Comparison of ENCODE assay signal across 8 cellular contexts in the genomic region with DNA sequence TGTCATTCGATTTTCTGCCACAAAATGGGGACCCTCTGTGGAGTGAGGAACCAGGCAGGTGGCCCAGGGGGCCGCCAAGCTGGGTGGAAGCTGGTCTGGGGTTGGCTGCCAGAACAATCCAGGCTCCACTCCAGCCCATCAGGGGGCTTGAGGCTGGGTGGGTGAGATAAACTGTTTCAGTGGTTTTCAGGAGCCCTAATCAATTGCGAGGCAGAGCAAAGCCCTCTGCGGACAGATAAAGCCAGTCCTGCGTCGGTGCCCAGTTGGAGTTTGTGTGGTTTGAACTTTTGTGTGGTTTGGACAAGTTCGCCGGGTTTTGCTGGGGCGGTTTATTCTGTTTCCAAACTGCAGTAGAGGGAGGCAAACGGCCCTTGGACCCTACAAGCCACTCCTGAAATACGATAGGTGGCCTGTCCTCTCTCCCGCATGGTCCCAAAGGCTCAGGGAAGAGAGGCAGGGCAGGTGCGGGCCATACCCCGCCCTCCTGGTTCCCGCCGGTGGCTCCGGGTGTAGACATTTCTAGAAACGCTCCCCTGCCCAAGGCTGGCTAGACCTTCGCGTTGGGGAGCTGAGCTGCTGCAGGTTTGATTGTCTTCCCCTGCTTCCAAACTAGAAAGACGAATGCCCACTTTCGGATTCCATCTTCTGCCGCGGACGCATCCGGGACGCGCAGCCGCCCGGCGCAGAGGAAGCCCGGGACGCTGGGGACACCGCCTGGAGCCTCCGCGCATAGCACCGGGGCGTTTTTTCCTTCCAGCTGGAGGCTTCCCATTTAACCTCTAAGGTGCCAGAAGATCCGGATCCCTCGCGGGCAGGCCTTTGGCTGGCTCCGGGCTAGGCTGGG.
DNase-seq lines count a peak whose midpoint lies in the region; ATAC-seq and TF ChIP-seq lines count a peak whose summit lies in the region.

No MANE protein-coding gene starts in this region.

- H3K4me2 ChIP-seq in Loucy (ENCODE audit: low read depth, low read length, poor library complexity, severe bottlenecking): peak overlapping the region; percentile 67

- peak overlapping the region; percentile 25; the same call in 1 of the 2 replicates for H3K4me3 ChIP-seq in GM08714 (ENCODE audit: low read length)
- peak overlapping the region; percentile 70 for H3K4me3 ChIP-seq in Loucy (ENCODE audit: low read length, poor library complexity, severe bottlenecking)
- H3K4me3 ChIP-seq in aorta (ENCODE audit: low read length in 2 of 2): peak overlapping the region in 1 of 2 donors; percentile 75

- H3F3A ChIP-seq in Loucy (ENCODE audit: low read depth): no peaks in the 10 kb centered on the region

- no peaks in the 10 kb centered on the region for H3K79me2 ChIP-seq in Loucy (ENCODE audit: insufficient read depth, low read length)

- H4K20me1 ChIP-seq in Loucy (ENCODE audit: insufficient read depth, low read length, poor library complexity, severe bottlenecking): no peaks in the 10 kb centered on the region

- intact Hi-C loops in left cardiac atrium (cut with DNase I): loop anchor here in 1 of 2 donors (5.0 to 10.0 kb wide), 5 partner anchors 92 to 532 kb away; partner anchors contain the start of gene BCOR
- intact Hi-C loops in posterior vena cava (cut with DNase I): loop anchor here in 1 of 2 donors (5.0 to 10.0 kb wide), 2 partner anchors 112 to 169 kb away; partner anchors contain the start of gene BCOR
- intact Hi-C loops in aorta (cut with DNase I): loop anchor here (2.0 to 10.0 kb wide), 5 partner anchors 92 to 539 kb away; no protein-coding TSS in a partner anchor

- no peaks in the 10 kb centered on the region for H3K36me3 ChIP-seq in Loucy (ENCODE audit: insufficient read depth, low read length)
- H3K36me3 ChIP-seq in aorta (ENCODE audit: control insufficient read depth in 1 of 2, insufficient read depth in 2 of 2, low read length in 1 of 2): no peaks in the 10 kb centered on the region

- H3K27me3 ChIP-seq in Loucy (ENCODE audit: insufficient read depth, low read length, poor library complexity, severe bottlenecking) (no peaks in the 10 kb centered on the region), aorta (ENCODE audit: control insufficient read depth in 1 of 2, insufficient read depth in 2 of 2, low read length in 1 of 2) (no peaks in the 10 kb centered on the region)

- H3K4me1 ChIP-seq in Loucy (ENCODE audit: insufficient read depth, low read length, poor library complexity, severe bottlenecking): peaks cover 9% of the 10 kb centered on the region
- no peaks in the 10 kb centered on the region for H3K4me1 ChIP-seq in aorta (ENCODE audit: control insufficient read depth in 1 of 2, insufficient read depth in 2 of 2, low read length in 2 of 2)

- WGBS in aorta, 2 donors: 3 to 9% methylated on average over 42 of the region's 42 CpGs

- DNase-seq in SKM-1 (lab: John Stamatoyannopoulos, UW; ENCODE audit: unreplicated experiment) (peak; percentile 2), amniotic epithelial cell (ENCODE audit: low read depth) (peak; percentile 46), left cardiac atrium (peak; percentile 72), posterior vena cava (ENCODE audit: low spot score) (peak; percentile 87), aorta (peak; percentile 75 to 88)

- H3K27ac ChIP-seq in aorta (ENCODE audit: low read depth in 1 of 2, low read length in 2 of 2): peak overlapping the region; percentile 2 to 87

- H3K9me3 ChIP-seq in Loucy (ENCODE audit: insufficient read depth, low read depth, low read length) (no peaks in the 10 kb centered on the region), aorta (ENCODE audit: control insufficient read depth, low read length) (no peaks in the 10 kb centered on the region)

- peak overlapping the region; percentile 73 for H3K9ac ChIP-seq in Loucy (ENCODE audit: low read depth, low read length, poor library complexity, severe bottlenecking)

- H3K9me2 ChIP-seq in Loucy (replicated peaks; ENCODE audit: low read depth, low read length): no peaks in the 10 kb centered on the region

- peak overlapping the region; percentile 86; the same call in 1 of the 2 replicates for H2AFZ ChIP-seq in Loucy (ENCODE audit: low read length)

- no peak; the same call in 1 of the 2 replicates for TF ChIP-seq CTCF in Loucy (conservative IDR thresholded peaks at IDR 0.05; ENCODE audit: low read length)

- ATAC-seq in left cardiac atrium (peak; percentile 88 to 91), aorta (ENCODE audit: low FRiP score) (peak; percentile 88), GM21529 (IDR thresholded peaks at IDR 0.05; ENCODE audit: unreplicated experiment) (no peak)

Comparison
In these comparisons a context has a peak if more than half of its experiments do, and no peak if none do; other contexts are left out.
1. DNase-seq: peak in every context shown above with its lines; median percentile 87 in posterior vena cava; 82 in aorta; 72 in left cardiac atrium; 46 in amniotic epithelial cell; 2 in SKM-1.